1 cellular context compared by ENCODE assay signal in genomic region chr4:6640292-6641163, GRCh38.
TF ChIP-seq lines count a peak whose summit lies in the region.

Gene MRFAP1 (plus strand): TSS chr4:6640685. CDS start chr4:6640863, 178 bp downstream.

TF ChIP-seq in K562, 482 proteins besides CTCF, POLR2A, EP300 and RAD21 (continued from another document):
- TF ChIP-seq TAF9B (IDR thresholded peaks at IDR 0.05; ENCODE audit: partially characterized antibody) = peak; percentile 90
- TF ChIP-seq, protein P1, sequence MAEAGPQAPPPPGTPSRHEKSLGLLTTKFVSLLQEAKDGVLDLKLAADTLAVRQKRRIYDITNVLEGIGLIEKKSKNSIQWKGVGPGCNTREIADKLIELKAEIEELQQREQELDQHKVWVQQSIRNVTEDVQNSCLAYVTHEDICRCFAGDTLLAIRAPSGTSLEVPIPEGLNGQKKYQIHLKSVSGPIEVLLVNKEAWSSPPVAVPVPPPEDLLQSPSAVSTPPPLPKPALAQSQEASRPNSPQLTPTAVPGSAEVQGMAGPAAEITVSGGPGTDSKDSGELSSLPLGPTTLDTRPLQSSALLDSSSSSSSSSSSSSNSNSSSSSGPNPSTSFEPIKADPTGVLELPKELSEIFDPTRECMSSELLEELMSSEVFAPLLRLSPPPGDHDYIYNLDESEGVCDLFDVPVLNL (CRISPR knock-in tag; IDR thresholded peaks at IDR 0.05; ENCODE audit: low read depth) = peak; percentile 66
- peak; percentile 88 for TF ChIP-seq KDM5B (IDR thresholded peaks at IDR 0.05; ENCODE audit: insufficient replicate concordance, low read depth, low read length)
- TF ChIP-seq TRIM24 (IDR thresholded peaks at IDR 0.05) = peak in 1 of 2 experiments; percentile 2; a peak in 1 of 4 replicates
- no peak; the same call in 1 of the 2 replicates for TF ChIP-seq ELF4 (CRISPR knock-in tag; IDR thresholded peaks at IDR 0.05)
